ENCODE assay signal across 8 cellular contexts in genomic region chr1:208243851-208244583, GRCh38. TPM values are rescaled to one million over a fixed set of nuclear protein-coding genes. Genes with fewer than 3 reads are reported as not detected.
A peak's percentile ranks its signal among the peaks of the same experiment; 100 is the strongest.
DNase-seq lines count a peak whose midpoint lies in the region; ATAC-seq and TF ChIP-seq lines count a peak whose summit lies in the region.

A gene with protein sequence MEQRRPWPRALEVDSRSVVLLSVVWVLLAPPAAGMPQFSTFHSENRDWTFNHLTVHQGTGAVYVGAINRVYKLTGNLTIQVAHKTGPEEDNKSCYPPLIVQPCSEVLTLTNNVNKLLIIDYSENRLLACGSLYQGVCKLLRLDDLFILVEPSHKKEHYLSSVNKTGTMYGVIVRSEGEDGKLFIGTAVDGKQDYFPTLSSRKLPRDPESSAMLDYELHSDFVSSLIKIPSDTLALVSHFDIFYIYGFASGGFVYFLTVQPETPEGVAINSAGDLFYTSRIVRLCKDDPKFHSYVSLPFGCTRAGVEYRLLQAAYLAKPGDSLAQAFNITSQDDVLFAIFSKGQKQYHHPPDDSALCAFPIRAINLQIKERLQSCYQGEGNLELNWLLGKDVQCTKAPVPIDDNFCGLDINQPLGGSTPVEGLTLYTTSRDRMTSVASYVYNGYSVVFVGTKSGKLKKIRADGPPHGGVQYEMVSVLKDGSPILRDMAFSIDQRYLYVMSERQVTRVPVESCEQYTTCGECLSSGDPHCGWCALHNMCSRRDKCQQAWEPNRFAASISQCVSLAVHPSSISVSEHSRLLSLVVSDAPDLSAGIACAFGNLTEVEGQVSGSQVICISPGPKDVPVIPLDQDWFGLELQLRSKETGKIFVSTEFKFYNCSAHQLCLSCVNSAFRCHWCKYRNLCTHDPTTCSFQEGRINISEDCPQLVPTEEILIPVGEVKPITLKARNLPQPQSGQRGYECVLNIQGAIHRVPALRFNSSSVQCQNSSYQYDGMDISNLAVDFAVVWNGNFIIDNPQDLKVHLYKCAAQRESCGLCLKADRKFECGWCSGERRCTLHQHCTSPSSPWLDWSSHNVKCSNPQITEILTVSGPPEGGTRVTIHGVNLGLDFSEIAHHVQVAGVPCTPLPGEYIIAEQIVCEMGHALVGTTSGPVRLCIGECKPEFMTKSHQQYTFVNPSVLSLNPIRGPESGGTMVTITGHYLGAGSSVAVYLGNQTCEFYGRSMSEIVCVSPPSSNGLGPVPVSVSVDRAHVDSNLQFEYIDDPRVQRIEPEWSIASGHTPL (N-terminal part only) (minus strand): TSS chr1:208244384. CDS start chr1:208217922, 26,462 bp downstream.

- H3K27me3 ChIP-seq in lower lobe of right lung (ENCODE audit: low read depth): no peaks in the 10 kb centered on the region

- no peaks in the 10 kb centered on the region for H3K9me3 ChIP-seq in lower lobe of right lung

- intact Hi-C loops in lower lobe of right lung (cut with DNase I): no loop called here

- no peaks in the 10 kb centered on the region for H3K36me3 ChIP-seq in lower lobe of right lung

- TF ChIP-seq CTCF in lower lobe of right lung (IDR thresholded peaks at IDR 0.05): no peak

- peak within 1 kb of the TSS; percentile 89 for H3K27ac ChIP-seq in lower lobe of right lung

- ATAC-seq in HG03175 (IDR thresholded peaks at IDR 0.05; ENCODE audit: unreplicated experiment) (peak; percentile 49), lower lobe of right lung (peak; percentile 93 to 95), HG03280 (IDR thresholded peaks at IDR 0.05; ENCODE audit: unreplicated experiment) (no peak)

- DNase-seq in DMS79 (lab: John Stamatoyannopoulos, UW) (peak; percentile 57), NCI-H774 (lab: John Stamatoyannopoulos, UW) (peak; percentile 85), lower lobe of right lung (peak; percentile 95)
- DNase-seq in activated CD8-positive, alpha-beta memory T cell treated with anti-CD3 and anti-CD28 coated beads for 1 hour (ENCODE audit: extremely low read depth in 1 of 2, low read depth in 1 of 2): peak; percentile 12 to 55
- DNase-seq in effector CD4-positive, alpha-beta T cell: peak; percentile 30
- DNase-seq in stimulated activated CD8-positive, alpha-beta memory T cell treated with anti-CD3 and anti-CD28 coated beads, Interleukin-12 subunit alpha, Interleukin-12 subunit beta, amount 100 ng/mL, for 24 hours (ENCODE audit: extremely low read depth): peak; percentile 8

- peak within 1 kb of the TSS; percentile 94 for H3K4me3 ChIP-seq in lower lobe of right lung

- H3K4me1 ChIP-seq in lower lobe of right lung: peaks cover 54% of the 10 kb centered on the region

RNA-seq across cellular contexts. Expression of the gene that starts here (rescaled TPM):
- total RNA-seq in lower lobe of right lung: 83.9 TPM

Comparison
In these comparisons a context has a peak if more than half of its experiments do, and no peak if none do; other contexts are left out.
1. DNase-seq: peak in every context shown above with its lines; median percentile 95 in lower lobe of right lung; 85 in NCI-H774; 57 in DMS79; 34 in activated CD8-positive, alpha-beta memory T cell treated with anti-CD3 and anti-CD28 coated beads for 1 hour; 30 in effector CD4-positive, alpha-beta T cell; 8 in stimulated activated CD8-positive, alpha-beta memory T cell treated with anti-CD3 and anti-CD28 coated beads, Interleukin-12 subunit alpha, Interleukin-12 subunit beta, amount 100 ng/mL, for 24 hours.